Comparison of ENCODE assay signal across 18 cellular contexts in genomic region chr14:69055973-69056372, GRCh38.
DNase-seq lines count a peak whose midpoint lies in the region; FAIRE-seq and TF ChIP-seq lines count a peak whose summit lies in the region.
"Had no signal": no experiment of that assay in that cellular context is flagged by ENCODE, and none has a peak within 500 bp of the region (broad histone marks: within the 10 kb centered on the region; RNA-seq: fewer than 3 reads in every experiment).

No MANE protein-coding gene starts in this region.

- H3K36me3 Mint-ChIP-seq in immature natural killer cell = peaks cover 9 to 47% (median 22%) of the 10 kb centered on the region in 3 donors

- H3K9me3 ChIP-seq in cardiac muscle cell (ENCODE audit: low read depth) (no peaks in the 10 kb centered on the region), right atrium auricular region (no peaks in the 10 kb centered on the region), ascending aorta (no peaks in the 10 kb centered on the region), tibial artery (no peaks in the 10 kb centered on the region), ovary (no peaks in the 10 kb centered on the region)
- H3K9me3 ChIP-seq: upper lobe of right lung had no signal

- no peak for TF ChIP-seq POLR2A in ovary (IDR thresholded peaks at IDR 0.05)

- TF ChIP-seq EP300 in ovary (IDR thresholded peaks at IDR 0.05) = no peak

- intact Hi-C loops in ascending aorta (cut with DNase I) = loop anchor here (2.0 kb wide), 1 partner anchor 21 kb away; no protein-coding TSS in a partner anchor
- intact Hi-C loops in tibial artery (cut with DNase I; ENCODE audit: low total_unique reads) = no loop called here
- intact Hi-C loops in ovary (cut with DNase I) = no loop called here

- H3K27ac ChIP-seq in cardiac muscle cell = peak overlapping the region; percentile 66
- no peak overlapping the region for H3K27ac ChIP-seq in right atrium auricular region
- H3K27ac ChIP-seq in ascending aorta = peak overlapping the region; percentile 69 to 92
- H3K27ac ChIP-seq in tibial artery = peak overlapping the region; percentile 58 to 66
- no peak overlapping the region for H3K27ac ChIP-seq in ovary
- H3K27ac ChIP-seq: upper lobe of right lung had no signal

- no peak overlapping the region for H3K4me3 Mint-ChIP-seq in immature natural killer cell
- H3K4me3 Mint-ChIP-seq: activated CD8-positive, alpha-beta memory T cell treated with anti-CD3 and anti-CD28 coated beads, Interleukin-2, amount 10 ng/mL, durations not matched to agents 7 days and 5 days; CD8-positive, alpha-beta memory T cell; dendritic cell treated with granulocyte-macrophage colony-stimulating factor and Interleukin-4, amounts not matched to agents 40 ng/mL and 50 ng/mL, for 4 days; nephron progenitor cell; T-helper 17 cell had no signal

- TF ChIP-seq CTCF in cardiac muscle cell (IDR thresholded peaks at IDR 0.05; ENCODE audit: low read depth, low read length) (no peak), right atrium auricular region (IDR thresholded peaks at IDR 0.05) (no peak), ascending aorta (IDR thresholded peaks at IDR 0.05) (no peak), tibial artery (IDR thresholded peaks at IDR 0.05) (peak in 1 of 2 experiments; percentile 20), ovary (IDR thresholded peaks at IDR 0.05) (no peak)

- H3K36me3 ChIP-seq in cardiac muscle cell (peaks cover 18% of the 10 kb centered on the region), right atrium auricular region (peaks cover 37% of the 10 kb centered on the region), ascending aorta (peaks cover 27 to 36% of the 10 kb centered on the region in 2 donors), tibial artery (peaks cover 20 to 48% (median 22%) of the 10 kb centered on the region in 3 donors), ovary (no peaks in the 10 kb centered on the region)

- H3K27me3 ChIP-seq in cardiac muscle cell = no peaks in the 10 kb centered on the region
- H3K27me3 ChIP-seq in right atrium auricular region = no peaks in the 10 kb centered on the region
- H3K27me3 ChIP-seq in ascending aorta = no peaks in the 10 kb centered on the region
- H3K27me3 ChIP-seq in tibial artery = no peaks in the 10 kb centered on the region
- H3K27me3 ChIP-seq in ovary = no peaks in the 10 kb centered on the region
- H3K27me3 ChIP-seq: upper lobe of right lung had no signal

- FAIRE-seq in frontal cortex (lab: Jason Lieb, UNC) = no peak

- DNase-seq in cardiac muscle cell (ENCODE audit: low read depth in 1 of 2, low spot score in 1 of 2) = peak in 1 of 2 donors; percentile 43
- no peak for DNase-seq in right atrium auricular region (ENCODE audit: low spot score)
- no peak for DNase-seq in ascending aorta (ENCODE audit: low spot score in 2 of 2)
- no peak for DNase-seq in immature natural killer cell
- DNase-seq in tibial artery = no peak
- no peak for DNase-seq in ovary
- no peak for DNase-seq in frontal cortex (ENCODE audit: low spot score in 2 of 2)
- no peak for DNase-seq in 8988T
- DNase-seq: activated CD8-positive, alpha-beta memory T cell treated with anti-CD3 and anti-CD28 coated beads, Interleukin-2, amount 10 ng/mL, durations not matched to agents 7 days and 5 days; activated gamma-delta T cell treated with Interleukin-2 at 50 U/mL for 16 hours; nephron progenitor cell; SHP77 treated with DMSO at 0.1 percent for 48 hours; stimulated activated naive CD8-positive, alpha-beta T cell treated with anti-CD3 and anti-CD28 coated beads, Interleukin-15, Interleukin-2, amounts not matched to agents 100 U/mL and 50 U/mL, for 24 hours; T-helper 17 cell; upper lobe of right lung had no signal

- peaks cover 0 to 4% (median 0%) of the 10 kb centered on the region in 3 donors for H3K27me3 Mint-ChIP-seq in immature natural killer cell (ENCODE audit: low read depth in 3 of 3)
- H3K27me3 Mint-ChIP-seq: activated CD8-positive, alpha-beta memory T cell treated with anti-CD3 and anti-CD28 coated beads, Interleukin-2, amount 10 ng/mL, durations not matched to agents 7 days and 5 days; CD8-positive, alpha-beta memory T cell; dendritic cell treated with granulocyte-macrophage colony-stimulating factor and Interleukin-4, amounts not matched to agents 40 ng/mL and 50 ng/mL, for 4 days; T-helper 17 cell had no signal

- H3K27ac Mint-ChIP-seq in immature natural killer cell = peak overlapping the region in 5 of 6 donors; percentile 6 to 73 (median 46)
- H3K27ac Mint-ChIP-seq: activated CD8-positive, alpha-beta memory T cell treated with anti-CD3 and anti-CD28 coated beads, Interleukin-2, amount 10 ng/mL, durations not matched to agents 7 days and 5 days; dendritic cell treated with granulocyte-macrophage colony-stimulating factor and Interleukin-4, amounts not matched to agents 40 ng/mL and 50 ng/mL, for 4 days; nephron progenitor cell; T-helper 17 cell had no signal

- H3K4me1 Mint-ChIP-seq in immature natural killer cell = peaks cover 31 to 69% of the 10 kb centered on the region in 2 donors

- H3K4me1 ChIP-seq in cardiac muscle cell (ENCODE audit: low read depth) (peaks cover 21% of the 10 kb centered on the region), right atrium auricular region (peaks cover 0 to 49% of the 10 kb centered on the region in 2 donors), ascending aorta (peaks cover 6 to 44% of the 10 kb centered on the region in 2 donors), tibial artery (peaks cover 0 to 61% (median 31%) of the 10 kb centered on the region in 4 donors), ovary (ENCODE audit: insufficient read depth) (peaks cover 16% of the 10 kb centered on the region)

- no peak overlapping the region for H3K4me3 ChIP-seq in cardiac muscle cell
- no peak overlapping the region for H3K4me3 ChIP-seq in right atrium auricular region
- no peak overlapping the region for H3K4me3 ChIP-seq in ascending aorta
- H3K4me3 ChIP-seq in tibial artery = no peak overlapping the region
- no peak overlapping the region for H3K4me3 ChIP-seq in ovary
- H3K4me3 ChIP-seq: lung, upper lobe of right lung had no signal

- H3K9me3 Mint-ChIP-seq in immature natural killer cell = no peaks in the 10 kb centered on the region
- H3K9me3 Mint-ChIP-seq: CD8-positive, alpha-beta memory T cell; dendritic cell treated with granulocyte-macrophage colony-stimulating factor and Interleukin-4, amounts not matched to agents 40 ng/mL and 50 ng/mL, for 4 days; nephron progenitor cell had no signal

Comparison
In these comparisons a context has a peak if more than half of its experiments do, and no peak if none do; other contexts are left out.
1. H3K27ac ChIP-seq: peak in cardiac muscle cell (single experiment), ascending aorta (2 of 2) and tibial artery (2 of 2); none in right atrium auricular region (0 of 2) and ovary (0 of 2).